In the genomic region with DNA sequence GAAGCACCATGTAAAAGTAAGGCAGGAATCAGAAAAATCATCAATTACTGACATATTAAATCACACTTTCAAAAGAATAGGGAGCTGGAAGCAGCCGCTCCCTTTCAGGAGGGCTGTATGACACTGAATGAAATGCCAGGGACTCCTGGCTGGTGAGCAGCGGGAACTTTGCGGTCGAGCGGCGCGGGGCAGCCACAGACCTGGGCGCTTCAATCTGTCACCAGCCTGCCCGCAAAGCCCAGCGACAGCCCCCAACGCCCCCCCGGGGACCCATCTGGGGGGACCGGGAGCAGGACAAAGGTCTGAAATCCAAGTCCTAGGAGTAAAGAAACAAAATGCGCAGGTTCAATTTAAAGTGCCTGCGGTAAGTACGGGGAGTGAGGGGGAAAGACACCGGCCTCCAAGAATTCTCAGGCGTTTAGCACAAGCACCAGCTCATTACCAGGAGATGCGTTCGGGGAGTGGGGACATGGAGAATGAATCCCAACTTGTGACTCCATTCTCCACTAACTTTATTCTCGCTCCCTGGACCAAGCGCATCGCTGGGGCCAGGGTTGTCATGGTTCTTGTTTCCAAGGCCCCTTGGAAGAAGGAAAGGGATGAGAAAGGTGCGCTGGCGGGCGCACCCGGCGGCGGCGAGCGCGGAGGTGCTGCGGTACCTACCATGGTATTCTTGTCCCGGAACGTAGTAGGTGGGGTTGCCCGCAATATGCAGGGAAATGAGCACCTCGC, we compare ENCODE assay signal across 8 cellular contexts. TPM values are rescaled to one million over a fixed set of nuclear protein-coding genes. Genes with fewer than 3 reads are reported as not detected.
DNase-seq lines count a peak whose midpoint lies in the region; ATAC-seq and TF ChIP-seq lines count a peak whose summit lies in the region.

No MANE protein-coding gene starts in this region.

- TF ChIP-seq CTCF in brain microvascular endothelial cell (IDR thresholded peaks at IDR 0.05; ENCODE audit: low read depth, low read length, missing control alignments) = no peak
- no peak for TF ChIP-seq CTCF in omental fat pad (IDR thresholded peaks at IDR 0.05)

- H3K27ac Mint-ChIP-seq in stimulated activated naive CD8-positive, alpha-beta T cell treated with anti-CD3 and anti-CD28 coated beads, Interleukin-15, amount 100 ng/mL, for 72 hours = no peak overlapping the region

- H3K27me3 Mint-ChIP-seq in stimulated activated naive CD8-positive, alpha-beta T cell treated with anti-CD3 and anti-CD28 coated beads, Interleukin-15, amount 100 ng/mL, for 72 hours = peaks cover 50% of the 10 kb centered on the region

- H3K4me3 ChIP-seq in brain microvascular endothelial cell (ENCODE audit: low read depth, low read length) = peak overlapping the region; percentile 54

- no peak for ATAC-seq in stimulated activated naive CD8-positive, alpha-beta T cell treated with anti-CD3 and anti-CD28 coated beads, Interleukin-15, amount 100 ng/mL, for 72 hours
- ATAC-seq in stimulated activated naive CD8-positive, alpha-beta T cell treated with anti-CD3 and anti-CD28 coated beads, Interleukin-15, Interleukin-2, amounts not matched to agents 100 U/mL and 50 U/mL, for 24 hours = no peak
- no peak for ATAC-seq in HG03571 (IDR thresholded peaks at IDR 0.05; ENCODE audit: unreplicated experiment)
- no peak for ATAC-seq in omental fat pad (ENCODE audit: low FRiP score)
- no peak for ATAC-seq in HG02981 (IDR thresholded peaks at IDR 0.05; ENCODE audit: unreplicated experiment)
- ATAC-seq in HG03520 (IDR thresholded peaks at IDR 0.05; ENCODE audit: unreplicated experiment) = no peak

- H3K9me3 Mint-ChIP-seq in stimulated activated naive CD8-positive, alpha-beta T cell treated with anti-CD3 and anti-CD28 coated beads, Interleukin-15, amount 100 ng/mL, for 72 hours = no peaks in the 10 kb centered on the region

- no peaks in the 10 kb centered on the region for H3K36me3 ChIP-seq in brain microvascular endothelial cell (replicated peaks)

- H3K4me1 Mint-ChIP-seq in stimulated activated naive CD8-positive, alpha-beta T cell treated with anti-CD3 and anti-CD28 coated beads, Interleukin-15, amount 100 ng/mL, for 72 hours = peaks cover 18% of the 10 kb centered on the region

- no peak overlapping the region for H3K27ac ChIP-seq in brain microvascular endothelial cell

- no peaks in the 10 kb centered on the region for H3K27me3 ChIP-seq in brain microvascular endothelial cell (replicated peaks)

- H3K4me3 Mint-ChIP-seq in stimulated activated naive CD8-positive, alpha-beta T cell treated with anti-CD3 and anti-CD28 coated beads, Interleukin-15, amount 100 ng/mL, for 72 hours = peak overlapping the region; percentile 47 to 64

- in situ Hi-C loops in brain microvascular endothelial cell (cut with HindIII; ENCODE audit: low pct_ligation_motif_present, low sequenced_read_pairs) = no loop called here

- DNase-seq in stimulated activated naive CD8-positive, alpha-beta T cell treated with anti-CD3 and anti-CD28 coated beads, Interleukin-15, amount 100 ng/mL, for 72 hours = no peak
- DNase-seq in stimulated activated naive CD8-positive, alpha-beta T cell treated with anti-CD3 and anti-CD28 coated beads, Interleukin-15, Interleukin-2, amounts not matched to agents 100 U/mL and 50 U/mL, for 24 hours = no peak
- DNase-seq in brain microvascular endothelial cell (no peak), lung microvascular endothelial cell (ENCODE audit: low read depth in 2 of 2) (peak; percentile 16 to 43), omental fat pad (ENCODE audit: low spot score) (no peak)

RNA-seq across cellular contexts. Expression of gene RELN, which starts 0.8 kb away (rescaled TPM):
- total RNA-seq in lung microvascular endothelial cell (375 and 1,451 TPM in 2 replicates), omental fat pad (1 to 10 TPM; 1.2 to 7.1 (median 3.7) TPM)

Comparison
In these comparisons a context has a peak if more than half of its experiments do, and no peak if none do; other contexts are left out.
1. DNase-seq: peak in lung microvascular endothelial cell (2 of 2); none in stimulated activated naive CD8-positive, alpha-beta T cell treated with anti-CD3 and anti-CD28 coated beads, Interleukin-15, amount 100 ng/mL, for 72 hours (0 of 2), stimulated activated naive CD8-positive, alpha-beta T cell treated with anti-CD3 and anti-CD28 coated beads, Interleukin-15, Interleukin-2, amounts not matched to agents 100 U/mL and 50 U/mL, for 24 hours (single experiment), brain microvascular endothelial cell (single experiment) and omental fat pad (single experiment).
2. RNA of gene RELN, which starts 0.8 kb away (total RNA-seq): 375 to 1,451 TPM in lung microvascular endothelial cell; 1.2 to 7.1 TPM in omental fat pad; every median in the first group is over 10 times any median in the second.